In genomic region chr17:9646556-9646905, GRCh38 we compare ENCODE assay signal across 9 cellular contexts. TPM values are rescaled to one million over a fixed set of nuclear protein-coding genes. Genes with fewer than 3 reads are reported as not detected.
DNase-seq lines count a peak whose midpoint lies in the region; ATAC-seq and TF ChIP-seq lines count a peak whose summit lies in the region.
"Had no signal": no experiment of that assay in that cellular context is flagged by ENCODE, and none has a peak within 500 bp of the region (broad histone marks: within the 10 kb centered on the region; RNA-seq: fewer than 3 reads in every experiment).

No MANE protein-coding gene starts in this region.

- no peaks in the 10 kb centered on the region for H3K79me1 ChIP-seq in neuronal stem cell (ENCODE audit: low read depth, low read length)

- H3K4ac ChIP-seq in neuronal stem cell (ENCODE audit: low read length) = no peak overlapping the region

- no peak overlapping the region for H3K18ac ChIP-seq in neuronal stem cell (ENCODE audit: low read length)

- no peak for ATAC-seq in HCT116

- H3K27ac ChIP-seq in HCT116 (ENCODE audit: low read depth, low read length) (peak overlapping the region; percentile 94), SJSA1 (no peak overlapping the region), esophagus squamous epithelium (peak overlapping the region; percentile 86 to 98 (median 91)), neuronal stem cell (replicated peaks; ENCODE audit: low read length) (no peak overlapping the region)

- H3K23ac ChIP-seq in neuronal stem cell (ENCODE audit: low read depth, low read length, poor library complexity) = no peak overlapping the region

- H3K9me2 ChIP-seq in HCT116 (ENCODE audit: insufficient read depth) = no peaks in the 10 kb centered on the region

- no peak overlapping the region for H2AK5ac ChIP-seq in neuronal stem cell (ENCODE audit: low read depth, low read length)

- peak overlapping the region; percentile 71 to 75 for H3K4me3 ChIP-seq in HCT116 (replicated peaks in 1 of 2; ENCODE audit: low read depth in 1 of 2, low read length in 2 of 2)
- H3K4me3 ChIP-seq in SJSA1 = peak overlapping the region; percentile 83
- H3K4me3 ChIP-seq in esophagus squamous epithelium = peak overlapping the region; percentile 63 to 81 (median 78)
- H3K4me3 ChIP-seq in neuronal stem cell (ENCODE audit: low read length in 2 of 2) = peak overlapping the region in 1 of 2 donors; percentile 53
- peak overlapping the region in 1 of 2 donors; percentile 65 for H3K4me3 ChIP-seq in foreskin fibroblast (ENCODE audit: low read depth in 1 of 2, low read length in 2 of 2)

- H3K9me3 ChIP-seq in HCT116 (ENCODE audit: control insufficient read depth in 1 of 2, insufficient read depth in 1 of 2, low read depth in 1 of 2, low read length in 2 of 2) (no peaks in the 10 kb centered on the region), SJSA1 (replicated peaks) (0 out of 2 replicates have a peak, but pooled peaks cover 3% of the 10 kb centered on the region), esophagus squamous epithelium (no peaks in the 10 kb centered on the region), neuronal stem cell (replicated peaks in 1 of 2; ENCODE audit: control insufficient read depth in 2 of 2, insufficient read depth in 1 of 2, low read depth in 1 of 2, low read length in 2 of 2) (peaks cover 0 to 2% of the 10 kb centered on the region in 2 donors)

- H3K14ac ChIP-seq in neuronal stem cell (ENCODE audit: low read length) = no peak overlapping the region

- no peak overlapping the region for H2BK12ac ChIP-seq in neuronal stem cell (ENCODE audit: low read length)

- H3K4me2 ChIP-seq in HCT116 (ENCODE audit: low read length) = peak overlapping the region; percentile 90
- H3K4me2 ChIP-seq in neuronal stem cell (ENCODE audit: insufficient read depth, low read length, poor library complexity, severe bottlenecking) = peak overlapping the region; percentile 19

- no peak overlapping the region for H2BK15ac ChIP-seq in neuronal stem cell (ENCODE audit: low read length)

- H3K36me3 ChIP-seq in HCT116 (ENCODE audit: control insufficient read depth in 1 of 2, insufficient read depth in 2 of 2, low read length in 2 of 2) = no peaks in the 10 kb centered on the region
- no peaks in the 10 kb centered on the region for H3K36me3 ChIP-seq in SJSA1
- no peaks in the 10 kb centered on the region for H3K36me3 ChIP-seq in esophagus squamous epithelium
- H3K36me3 ChIP-seq in neuronal stem cell (replicated peaks in 1 of 2; ENCODE audit: control insufficient read depth in 2 of 2, insufficient read depth in 2 of 2, low read length in 2 of 2) = no peaks in the 10 kb centered on the region

- peaks cover 12% of the 10 kb centered on the region for H3K79me2 ChIP-seq in HCT116 (ENCODE audit: insufficient read depth, low read length)

- 45 to 56% methylated on average over 7 to 8 of the region's 9 CpGs for WGBS in esophagus squamous epithelium, 2 donors
- no CpG with 5 or more reads among the region's 9 CpGs for WGBS in neuronal stem cell (ENCODE audit: extremely low coverage in 2 of 2, insufficient read length in 2 of 2, insufficient replicate concordance in 1 of 2), 2 donors

- POLR2A ChIA-PET in HCT116 (lab: Charles Lee) = no interaction called here

- no peak overlapping the region for H2BK120ac ChIP-seq in neuronal stem cell (ENCODE audit: low read depth, low read length)

- no peak overlapping the region for H4K8ac ChIP-seq in neuronal stem cell (ENCODE audit: low read depth, low read length)

- BruUV-seq in HCT116 (replicated peaks; lab: Mats Ljungman, UMichigan) = TSS peak; percentile 63

- no peak for TF ChIP-seq RAD21 in HCT116 (IDR thresholded peaks at IDR 0.05; ENCODE audit: low read depth)

- peaks cover 37 to 51% of the 10 kb centered on the region in 2 experiments for H3K4me1 ChIP-seq in HCT116 (ENCODE audit: control insufficient read depth in 1 of 2, insufficient read depth in 2 of 2, low read length in 2 of 2)
- peaks cover 42% of the 10 kb centered on the region for H3K4me1 ChIP-seq in SJSA1 (replicated peaks)
- H3K4me1 ChIP-seq in esophagus squamous epithelium = peaks cover 0 to 38% (median 8%) of the 10 kb centered on the region in 3 donors
- H3K4me1 ChIP-seq in neuronal stem cell (ENCODE audit: control insufficient read depth in 2 of 2, insufficient read depth in 1 of 2, low read depth in 1 of 2, low read length in 2 of 2) = peaks cover 7 to 22% of the 10 kb centered on the region in 2 donors

- H3K9ac ChIP-seq in HCT116 (ENCODE audit: low read length) (peak overlapping the region; percentile 78), neuronal stem cell (ENCODE audit: low read depth, low read length, poor library complexity) (peak overlapping the region; percentile 7)

- DNase-seq in HCT116 (ENCODE audit: low read depth, low spot score) (no peak), SJSA1 (ENCODE audit: low read depth in 1 of 2, low spot score in 2 of 2) (no peak), esophagus squamous epithelium (lab: John Stamatoyannopoulos, UW) (no peak), neuronal stem cell (ENCODE audit: low spot score) (peak; percentile 5), SW 1271 (lab: John Stamatoyannopoulos, UW) (no peak), GM03348 (ENCODE audit: low spot score) (no peak), foreskin fibroblast (no peak), GM19238 (ENCODE audit: insufficient read length, low spot score) (no peak)

- no peak overlapping the region for H2BK5ac ChIP-seq in neuronal stem cell (ENCODE audit: low read length)

- no peak overlapping the region for H4K91ac ChIP-seq in neuronal stem cell (ENCODE audit: low read depth, low read length, poor library complexity)

- no peak for TF ChIP-seq POLR2A in HCT116 (IDR thresholded peaks at IDR 0.05; ENCODE audit: borderline replicate concordance, extremely low read depth, insufficient read depth, insufficient read length)
- TF ChIP-seq POLR2A in esophagus squamous epithelium (IDR thresholded peaks at IDR 0.05) = no peak

- no peaks in the 10 kb centered on the region for H3K27me3 ChIP-seq in HCT116 (ENCODE audit: insufficient read depth, low read length)
- no peaks in the 10 kb centered on the region for H3K27me3 ChIP-seq in SJSA1 (replicated peaks)
- peaks cover 0 to 55% (median 0%) of the 10 kb centered on the region in 4 donors for H3K27me3 ChIP-seq in esophagus squamous epithelium
- H3K27me3 ChIP-seq in neuronal stem cell (ENCODE audit: control insufficient read depth in 3 of 3, insufficient read depth in 3 of 3, low read depth in 1 of 3, low read length in 3 of 3) = peaks cover 6 to 36% (median 28%) of the 10 kb centered on the region in 3 experiments

- intact Hi-C loops in HCT116 (cut with micrococcal nuclease) = no loop called here
- intact Hi-C loops in esophagus squamous epithelium (cut with DNase I) = no loop called here

- CTCF ChIA-PET in HCT116 (lab: Charles Lee) = no interaction called here

- H2AFZ ChIP-seq in HCT116 (ENCODE audit: low read depth, low read length, poor library complexity, severe bottlenecking) (no peak overlapping the region), neuronal stem cell (ENCODE audit: low read length) (peak overlapping the region; percentile 99)

- RAD21 ChIA-PET in HCT116 (lab: Charles Lee; ENCODE audit: low non-redundant PET in 1 of 2, low total read pairs in 2 of 2, uncharacterized antibody in 2 of 2, unreplicated experiment in 2 of 2) = interaction anchor here in 1 of 2 experiments (1.2 kb wide), 1 partner anchor 69 kb away, joined by 3 read pairs; no protein-coding TSS in a partner anchor

- TF ChIP-seq CTCF in HCT116 (IDR thresholded peaks at IDR 0.05 in 2 of 3, conservative IDR thresholded peaks at IDR 0.05 in 1 of 3; ENCODE audit: borderline replicate concordance in 1 of 3, insufficient read depth in 1 of 3, low read depth in 2 of 3, low read length in 2 of 3) (no peak), esophagus squamous epithelium (IDR thresholded peaks at IDR 0.05) (no peak), foreskin fibroblast (IDR thresholded peaks at IDR 0.05; ENCODE audit: low read depth, low read length) (no peak)

- no peaks in the 10 kb centered on the region for H4K20me1 ChIP-seq in HCT116 (ENCODE audit: insufficient read depth)

TF ChIP-seq in HCT116, 20 proteins besides CTCF, POLR2A, EP300 and RAD21 (continues in another document):
- TF ChIP-seq MAX (IDR thresholded peaks at IDR 0.05) = no peak
- TF ChIP-seq FOSL1 (IDR thresholded peaks at IDR 0.05; ENCODE audit: low read depth) = no peak
- no peak for TF ChIP-seq SRF (IDR thresholded peaks at IDR 0.05; ENCODE audit: low read depth)
- TF ChIP-seq ELF1 (IDR thresholded peaks at IDR 0.05; ENCODE audit: borderline replicate concordance, low read depth) = no peak
- no peak for TF ChIP-seq SIN3A (IDR thresholded peaks at IDR 0.05; ENCODE audit: low read depth)
- TF ChIP-seq REST (IDR thresholded peaks at IDR 0.05; ENCODE audit: low read depth) = no peak
- TF ChIP-seq SP1 (IDR thresholded peaks at IDR 0.05; ENCODE audit: low read depth) = no peak
- TF ChIP-seq POLR2AphosphoS5 (IDR thresholded peaks at IDR 0.05; ENCODE audit: low read depth, low read length) = no peak

RNA-seq across cellular contexts. Expression of gene USP43, which starts 1.2 kb away (rescaled TPM):
- total RNA-seq in HCT116 (2021; ENCODE audit: unreplicated experiment) (8.0 TPM), esophagus squamous epithelium (10 to 100 TPM in 2 of 4 donors, 1 to 10 TPM in 2; 4.7 to 13.8 (median 10.1) TPM)
- 5.0 and 5.2 TPM in 2 replicates for polyA plus RNA-seq in HCT116 (2012)
- total RNA-seq in SJSA1 (2014; rRNA removed; shearing (Covaris generic)) = 2.1 and 2.9 TPM in 2 replicates
- 0.07 TPM for polyA plus RNA-seq in neuronal stem cell (2013, experiment 1 of 2)
- polyA plus RNA-seq in neuronal stem cell (2013, experiment 2 of 2) = 0.03 TPM
- total RNA-seq: LHCN-M2 had no signal

Comparison
In these comparisons a context has a peak if more than half of its experiments do, and no peak if none do; other contexts are left out.
1. H3K27ac ChIP-seq: peak in HCT116 (single experiment) and esophagus squamous epithelium (4 of 4); none in SJSA1 (single experiment) and neuronal stem cell (single experiment).